13 cellular contexts compared by ENCODE assay signal in genomic region chr2:134246154-134246874, GRCh38. TPM values are rescaled to one million over a fixed set of nuclear protein-coding genes. Genes with fewer than 3 reads are reported as not detected.
DNase-seq lines count a peak whose midpoint lies in the region; ATAC-seq, FAIRE-seq and TF ChIP-seq lines count a peak whose summit lies in the region.
"Had no signal": no experiment of that assay in that cellular context is flagged by ENCODE, and none has a peak within 500 bp of the region (broad histone marks: within the 10 kb centered on the region; RNA-seq: fewer than 3 reads in every experiment).

No MANE protein-coding gene starts in this region.

- intact Hi-C loops in Right ventricle myocardium superior (cut with DNase I), result no loop called here
- intact Hi-C loops in cardiac septum (cut with DNase I), result loop anchor here (5.0 kb wide), 1 partner anchor 161 kb away; no protein-coding TSS in a partner anchor

- POLR2A ChIA-PET in HEK293T (lab: Yijun Ruan, JAX), result no interaction called here

- DNase-seq in Right ventricle myocardium superior (no peak), cardiac septum (ENCODE audit: low spot score) (no peak), NCI-H69 (lab: John Stamatoyannopoulos, UW) (peak; percentile 54), substantia nigra (lab: John Stamatoyannopoulos, UW) (no peak), superior temporal gyrus (ENCODE audit: extremely low spot score) (no peak), D721Med (ENCODE audit: insufficient read length, low spot score) (no peak), HEK293T (ENCODE audit: extremely low spot score) (no peak)
- DNase-seq: kidney, NCI-H774, SK-N-SH had no signal

- no peaks in the 10 kb centered on the region for H3K9me3 ChIP-seq in duodenal mucosa (ENCODE audit: control insufficient read depth in 1 of 2, low read length in 2 of 2)
- H3K9me3 ChIP-seq: BE2C, gastroesophageal sphincter, SK-N-SH had no signal

- no peak for TF ChIP-seq CTCF in D721Med (IDR thresholded peaks at IDR 0.05; ENCODE audit: insufficient read depth, missing control alignments)

- H3K27ac ChIP-seq in duodenal mucosa (ENCODE audit: low read depth, low read length) (no peak overlapping the region), substantia nigra (ENCODE audit: low read depth, low read length, poor library complexity, severe bottlenecking) (peak overlapping the region; percentile 7)
- H3K27ac ChIP-seq: gastroesophageal sphincter had no signal

- H3K9ac ChIP-seq in duodenal mucosa (ENCODE audit: low read depth in 1 of 2, low read length in 2 of 2), result peak overlapping the region in 1 of 2 donors; percentile 34
- H3K9ac ChIP-seq: SK-N-SH had no signal

- CTCF ChIA-PET in HEK293T (lab: Yijun Ruan, JAX), result interaction anchor here (0.6 to 2.2 kb wide), 5 partner anchors 8 to 520 kb away, joined by 3 to 10 read pairs (median 5); partner anchors contain the start of gene MGAT5

- peak; percentile 25 for ATAC-seq in Right ventricle myocardium superior (ENCODE audit: poor library complexity)

- no peaks in the 10 kb centered on the region for H3K27me3 ChIP-seq in duodenal mucosa (ENCODE audit: control insufficient read depth in 1 of 2, insufficient read depth in 2 of 2, low read length in 2 of 2)
- H3K27me3 ChIP-seq: BE2C, gastroesophageal sphincter had no signal

- H3K4me3 ChIP-seq in duodenal mucosa (ENCODE audit: low read depth in 1 of 2, low read length in 2 of 2), result peak overlapping the region; percentile 23 to 64
- H3K4me3 ChIP-seq: gastroesophageal sphincter had no signal

- H3K4me1 ChIP-seq in duodenal mucosa (ENCODE audit: control insufficient read depth in 1 of 2, insufficient read depth in 2 of 2, low read length in 2 of 2), result peaks cover 64 to 65% of the 10 kb centered on the region in 2 donors

- H3K36me3 ChIP-seq in duodenal mucosa (ENCODE audit: control insufficient read depth in 1 of 2, insufficient read depth in 2 of 2, low read length in 2 of 2), result peaks cover 0 to 6% of the 10 kb centered on the region in 2 donors
- H3K36me3 ChIP-seq: BE2C, gastroesophageal sphincter had no signal

- no peak for FAIRE-seq in D721Med (lab: Jason Lieb, UNC)
- FAIRE-seq: kidney had no signal

TF ChIP-seq in HEK293T, 16 proteins besides CTCF, POLR2A, EP300 and RAD21:
- TF ChIP-seq FOXK2 (IDR thresholded peaks at IDR 0.05) (no peak), HDGF (IDR thresholded peaks at IDR 0.05; ENCODE audit: borderline replicate concordance) (no peak), SUZ12 (IDR thresholded peaks at IDR 0.05) (no peak), FOXM1 (IDR thresholded peaks at IDR 0.05; ENCODE audit: borderline replicate concordance) (no peak), ARNT (IDR thresholded peaks at IDR 0.05) (no peak), L3MBTL2 (conservative IDR thresholded peaks at IDR 0.05) (no peak), BHLHE40 (IDR thresholded peaks at IDR 0.05; ENCODE audit: borderline replicate concordance) (no peak)

RNA-seq across cellular contexts. Expression of gene MGAT5, which starts 7.6 kb away (rescaled TPM):
- total RNA-seq in Right ventricle myocardium superior (82.8 TPM), cardiac septum (75.3 TPM)
